In the genomic region with DNA sequence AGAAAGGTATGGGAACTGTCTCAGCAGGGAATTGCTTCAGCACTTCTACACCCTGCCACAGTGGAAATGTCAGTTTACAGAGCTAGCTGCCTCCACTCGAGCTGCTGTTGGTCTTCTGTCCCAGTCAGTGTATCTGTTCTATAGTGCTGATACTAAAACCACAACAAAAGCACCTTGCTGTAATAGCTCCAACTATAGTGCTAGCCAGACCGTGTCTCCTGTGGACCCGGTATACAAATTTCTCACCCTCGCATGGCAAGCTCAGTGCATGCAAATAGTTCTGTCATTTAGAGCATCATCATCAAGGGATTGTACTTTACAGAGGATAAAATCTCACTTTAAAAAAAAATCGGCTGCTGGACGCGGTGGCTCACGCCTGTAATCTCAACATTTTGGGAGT, we compare ENCODE assay signal across 12 cellular contexts. TPM values are rescaled to one million over a fixed set of nuclear protein-coding genes. Genes with fewer than 3 reads are reported as not detected.
A peak's percentile ranks its signal among the peaks of the same experiment; 100 is the strongest.
DNase-seq lines count a peak whose midpoint lies in the region; ATAC-seq and TF ChIP-seq lines count a peak whose summit lies in the region.
"Had no signal": no experiment of that assay in that cellular context is flagged by ENCODE, and none has a peak within 500 bp of the region (broad histone marks: within the 10 kb centered on the region; RNA-seq: fewer than 3 reads in every experiment).

No MANE protein-coding gene starts in this region.

- in situ Hi-C loops in GM23248 (cut with MboI), result no loop called here

- no peaks in the 10 kb centered on the region for H3K9me3 ChIP-seq in GM23248 (ENCODE audit: low read depth)
- no peaks in the 10 kb centered on the region for H3K9me3 ChIP-seq in prostate gland

- WGBS in GM23248 (ENCODE audit: low coverage in 1 of 2, low lambda C conversion rate in 2 of 2, missing lambda C conversion rate in 2 of 2), 2 experiments, result 78 to 79% methylated on average over 8 of the region's 8 CpGs
- WGBS in prostate gland, result 74% methylated on average over 8 of the region's 8 CpGs

- no peaks in the 10 kb centered on the region for H4K20me1 ChIP-seq in GM23248 (ENCODE audit: insufficient read depth)

- no peaks in the 10 kb centered on the region for H3K4me1 ChIP-seq in GM23248 (ENCODE audit: insufficient read depth)
- H3K4me1 ChIP-seq in prostate gland (replicated peaks), result no peaks in the 10 kb centered on the region

- TF ChIP-seq POLR2A in prostate gland (IDR thresholded peaks at IDR 0.05), result no peak

- intact Hi-C loops in prostate gland (cut with DNase I), result no loop called here

- H3K4me3 ChIP-seq in GM12865 (ENCODE audit: low read depth, low read length), result no peak overlapping the region
- H3K4me3 ChIP-seq in GM23248, result no peak overlapping the region
- H3K4me3 ChIP-seq in prostate gland, result no peak overlapping the region

- no peaks in the 10 kb centered on the region for H3F3A ChIP-seq in GM23248 (ENCODE audit: insufficient read depth)

- no peak overlapping the region for H3K4me2 ChIP-seq in GM23248 (ENCODE audit: unreplicated experiment)

- ATAC-seq in GM19397 (IDR thresholded peaks at IDR 0.05; ENCODE audit: unreplicated experiment) (peak; percentile 98), HG02870 (IDR thresholded peaks at IDR 0.05; ENCODE audit: unreplicated experiment) (peak; percentile 99), HG03565 (IDR thresholded peaks at IDR 0.05; ENCODE audit: unreplicated experiment) (peak; percentile 99)

- no peaks in the 10 kb centered on the region for H3K27me3 ChIP-seq in GM23248 (replicated peaks; ENCODE audit: insufficient read depth)
- no peaks in the 10 kb centered on the region for H3K27me3 ChIP-seq in prostate gland (replicated peaks; ENCODE audit: insufficient read depth)

- H3K79me2 ChIP-seq in GM23248 (ENCODE audit: insufficient read depth), result no peaks in the 10 kb centered on the region

- H3K9ac ChIP-seq in GM23248, result no peak overlapping the region

- no peak overlapping the region for H3K27ac ChIP-seq in GM23248
- H3K27ac ChIP-seq in prostate gland, result no peak overlapping the region

- H3K36me3 ChIP-seq in GM23248 (ENCODE audit: low read depth) (no peaks in the 10 kb centered on the region), prostate gland (no peaks in the 10 kb centered on the region)

- H3K9me2 ChIP-seq in GM23248 (ENCODE audit: insufficient read depth), result no peaks in the 10 kb centered on the region

- TF ChIP-seq CTCF in GM12865 (IDR thresholded peaks at IDR 0.05; ENCODE audit: insufficient read depth, low read depth, low read length, missing control alignments), result no peak
- TF ChIP-seq CTCF in prostate gland (IDR thresholded peaks at IDR 0.05), result no peak

- DNase-seq in GM12865 (ENCODE audit: low read depth) (peak; percentile 93), GM23248 (no peak), prostate gland (ENCODE audit: low spot score) (no peak), kidney glomerular epithelial cell (lab: John Stamatoyannopoulos, UW) (no peak), NCI-H146 (lab: John Stamatoyannopoulos, UW) (no peak)
- DNase-seq: activated CD4-positive, alpha-beta T cell treated with anti-CD3 and anti-CD28 coated beads, Interleukin-2, amount 10 ng/mL, durations not matched to agents 7 days and 5 days; NCI-H2171; Right ventricle myocardium superior; stimulated activated CD4-positive, alpha-beta T cell treated with anti-CD3 and anti-CD28 coated beads, Interleukin-15, amount 100 ng/mL, for 24 hours had no signal

- no peak overlapping the region for H2AFZ ChIP-seq in GM23248

RNA-seq across cellular contexts. Expression of a gene that starts 51.5 kb away (rescaled TPM):
- not detected in 2 replicates for total RNA-seq in GM23248 (2014; rRNA removed; shearing (Covaris generic))
- 0.11 TPM in 1 of 2 replicates, not detected in the other for polyA plus RNA-seq in GM23248 (2016; fragmentation: Nextera tagmentation; extraction: Ambion mirVana)
- total RNA-seq in prostate gland, result 10 to 100 TPM; 41.5 to 64.9 TPM

Comparison
In these comparisons a context has a peak if more than half of its experiments do, and no peak if none do; other contexts are left out.
1. RNA of a gene that starts 51.5 kb away (total RNA-seq): 41.5 to 64.9 TPM in prostate gland; not detected in GM23248; every median in the first group is over 10 times any median in the second.
2. Peak in every context shown above with its lines, with median percentiles within 50 percentile points of each other: ATAC-seq.